In the genomic region with DNA sequence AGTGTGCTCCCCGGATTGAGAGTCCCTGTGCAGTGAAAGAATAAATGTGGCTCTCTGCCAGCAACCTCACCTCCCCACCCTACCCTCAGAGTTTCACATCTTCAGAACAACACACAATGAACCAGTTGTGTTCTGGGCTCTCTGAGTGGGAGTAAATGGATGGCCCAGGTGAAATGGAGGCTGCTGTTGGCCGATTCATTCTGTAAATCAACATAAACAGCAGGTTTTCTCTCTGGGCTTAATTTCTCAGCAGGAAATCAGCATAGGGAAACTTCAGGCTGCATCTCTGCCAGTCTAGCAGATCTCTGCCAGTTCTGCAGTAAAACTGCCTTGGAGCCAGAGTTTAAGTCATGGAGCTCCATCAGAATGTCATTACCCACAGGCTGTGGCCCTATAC, we compare ENCODE assay signal across 12 cellular contexts. TPM values are rescaled to one million over a fixed set of nuclear protein-coding genes. Genes with fewer than 3 reads are reported as not detected.
DNase-seq lines count a peak whose midpoint lies in the region; ATAC-seq and TF ChIP-seq lines count a peak whose summit lies in the region.
"Had no signal": no experiment of that assay in that cellular context is flagged by ENCODE, and none has a peak within 500 bp of the region (broad histone marks: within the 10 kb centered on the region; RNA-seq: fewer than 3 reads in every experiment).

No MANE protein-coding gene starts in this region.

- H3K27me3 ChIP-seq in HUES48 (ENCODE audit: control insufficient read depth, insufficient read depth, low read length) = no peaks in the 10 kb centered on the region
- no peaks in the 10 kb centered on the region for H3K27me3 ChIP-seq in right atrium auricular region
- no peaks in the 10 kb centered on the region for H3K27me3 ChIP-seq in SJCRH30
- H3K27me3 ChIP-seq in aorta (ENCODE audit: control insufficient read depth in 1 of 2, insufficient read depth in 2 of 2, low read length in 1 of 2) = no peaks in the 10 kb centered on the region
- H3K27me3 ChIP-seq: Peyer's patch had no signal

- H3K27me3 Mint-ChIP-seq in activated naive CD4-positive, alpha-beta T cell treated with anti-CD3 and anti-CD28 coated beads, Interleukin-2, amount 10 ng/mL, durations not matched to agents 7 days and 5 days = no peaks in the 10 kb centered on the region

- peak overlapping the region; percentile 21 for H3K4me3 Mint-ChIP-seq in activated naive CD4-positive, alpha-beta T cell treated with anti-CD3 and anti-CD28 coated beads, Interleukin-2, amount 10 ng/mL, durations not matched to agents 7 days and 5 days
- H3K4me3 Mint-ChIP-seq: HFFc6 had no signal

- TF ChIP-seq CTCF in mucosa of descending colon (IDR thresholded peaks at IDR 0.05) (no peak), right atrium auricular region (IDR thresholded peaks at IDR 0.05) (no peak)

- H3K9me3 Mint-ChIP-seq in activated naive CD4-positive, alpha-beta T cell treated with anti-CD3 and anti-CD28 coated beads, Interleukin-2, amount 10 ng/mL, durations not matched to agents 7 days and 5 days = no peaks in the 10 kb centered on the region
- H3K9me3 Mint-ChIP-seq: HFFc6 had no signal

- WGBS in aorta, 2 donors = 18 to 19% methylated on average over 2 of the region's 2 CpGs

- peak overlapping the region; percentile 94 for H3K27ac Mint-ChIP-seq in activated naive CD4-positive, alpha-beta T cell treated with anti-CD3 and anti-CD28 coated beads, Interleukin-2, amount 10 ng/mL, durations not matched to agents 7 days and 5 days
- H3K27ac Mint-ChIP-seq: HFFc6 had no signal

- H3K9ac ChIP-seq in HUES48 (ENCODE audit: low read depth, low read length) = no peak overlapping the region

- H3K4me1 ChIP-seq in HUES48 (ENCODE audit: control insufficient read depth, insufficient read depth, low read length) (peaks cover 38% of the 10 kb centered on the region), mucosa of descending colon (ENCODE audit: low read depth) (no peaks in the 10 kb centered on the region), right atrium auricular region (peaks cover 0 to 8% of the 10 kb centered on the region in 2 donors), SJCRH30 (peaks cover 24% of the 10 kb centered on the region), aorta (ENCODE audit: control insufficient read depth in 1 of 2, insufficient read depth in 2 of 2, low read length in 2 of 2) (no peaks in the 10 kb centered on the region)

- intact Hi-C loops in mucosa of descending colon (cut with DNase I, micrococcal nuclease) (no loop called here), aorta (cut with DNase I) (no loop called here)

- H3K36me3 ChIP-seq in HUES48 (ENCODE audit: control insufficient read depth, insufficient read depth, low read length) = peaks cover 47% of the 10 kb centered on the region
- no peaks in the 10 kb centered on the region for H3K36me3 ChIP-seq in mucosa of descending colon (ENCODE audit: low read depth)
- H3K36me3 ChIP-seq in right atrium auricular region = no peaks in the 10 kb centered on the region
- peaks cover 33% of the 10 kb centered on the region for H3K36me3 ChIP-seq in SJCRH30
- no peaks in the 10 kb centered on the region for H3K36me3 ChIP-seq in aorta (ENCODE audit: control insufficient read depth in 1 of 2, insufficient read depth in 2 of 2, low read length in 1 of 2)
- H3K36me3 ChIP-seq: Peyer's patch had no signal

- peaks cover 85% of the 10 kb centered on the region for H3K4me1 Mint-ChIP-seq in activated naive CD4-positive, alpha-beta T cell treated with anti-CD3 and anti-CD28 coated beads, Interleukin-2, amount 10 ng/mL, durations not matched to agents 7 days and 5 days

- DNase-seq in COLO829 (ENCODE audit: low spot score) (peak; percentile 35), mucosa of descending colon (no peak), right atrium auricular region (ENCODE audit: low spot score) (no peak), germinal center (ENCODE audit: low spot score) (no peak), SJCRH30 (no peak), aorta (no peak)
- DNase-seq in activated naive CD4-positive, alpha-beta T cell treated with anti-CD3 and anti-CD28 coated beads, Interleukin-2, amount 10 ng/mL, durations not matched to agents 7 days and 5 days = peak; percentile 50
- DNase-seq: activated effector memory CD4-positive, alpha-beta T cell treated with Interleukin-2 at 50 U/mL for 16 hours; HFFc6; NCI-H2171 treated with DMSO at 0.1 percent for 48 hours; Peyer's patch had no signal

- CTCF ChIA-PET in activated naive CD4-positive, alpha-beta T cell treated with anti-CD3 and anti-CD28 coated beads, Interleukin-2, amount 10 ng/mL, durations not matched to agents 7 days and 5 days (lab: Charles Lee) = interaction anchor here (0.6 to 2.2 kb wide), 6 partner anchors 16 to 114 kb away, joined by 3 to 11 read pairs (median 3); no protein-coding TSS in a partner anchor

- no peak overlapping the region for H3K4me3 ChIP-seq in HUES48 (ENCODE audit: low read depth, low read length)
- no peak overlapping the region for H3K4me3 ChIP-seq in mucosa of descending colon
- H3K4me3 ChIP-seq in right atrium auricular region = no peak overlapping the region
- H3K4me3 ChIP-seq in SJCRH30 = no peak overlapping the region
- no peak overlapping the region for H3K4me3 ChIP-seq in aorta (ENCODE audit: low read length in 2 of 2)
- H3K4me3 ChIP-seq: Peyer's patch had no signal

- peak overlapping the region; percentile 62 for H3K27ac ChIP-seq in HUES48 (ENCODE audit: low read depth, low read length)
- no peak overlapping the region for H3K27ac ChIP-seq in right atrium auricular region
- no peak overlapping the region for H3K27ac ChIP-seq in SJCRH30
- H3K27ac ChIP-seq in aorta (ENCODE audit: low read depth in 1 of 2, low read length in 2 of 2) = no peak overlapping the region

- no peaks in the 10 kb centered on the region for H3K9me3 ChIP-seq in HUES48 (ENCODE audit: control insufficient read depth, insufficient read depth, low read length)
- no peaks in the 10 kb centered on the region for H3K9me3 ChIP-seq in mucosa of descending colon
- H3K9me3 ChIP-seq in right atrium auricular region = no peaks in the 10 kb centered on the region
- no peaks in the 10 kb centered on the region for H3K9me3 ChIP-seq in SJCRH30 (replicated peaks)
- no peaks in the 10 kb centered on the region for H3K9me3 ChIP-seq in aorta (ENCODE audit: control insufficient read depth, low read length)
- H3K9me3 ChIP-seq: Peyer's patch had no signal

- ATAC-seq in mucosa of descending colon = peak; percentile 28
- no peak for ATAC-seq in aorta (ENCODE audit: low FRiP score)

- peaks cover 62% of the 10 kb centered on the region for H3K36me3 Mint-ChIP-seq in activated naive CD4-positive, alpha-beta T cell treated with anti-CD3 and anti-CD28 coated beads, Interleukin-2, amount 10 ng/mL, durations not matched to agents 7 days and 5 days

RNA-seq across cellular contexts. Expression of gene FURIN, which starts 54.6 kb away (rescaled TPM):
- total RNA-seq in mucosa of descending colon (10 to 100 TPM; 65.9 to 83.4 (median 67.4) TPM), right atrium auricular region (10 to 100 TPM; 57.1 to 82.8 TPM), aorta (10 to 100 TPM; 62.3 to 65.8 TPM)
- 12.0 and 12.6 TPM in 2 replicates for total RNA-seq in SJCRH30 (2014; rRNA removed; shearing (Covaris generic))
- 10 to 100 TPM; 20.9 to 26.0 TPM for polyA plus RNA-seq in aorta

Comparison
In these comparisons a context has a peak if more than half of its experiments do, and no peak if none do; other contexts are left out.
1. DNase-seq: peak in COLO829 (single experiment) and activated naive CD4-positive, alpha-beta T cell treated with anti-CD3 and anti-CD28 coated beads, Interleukin-2, amount 10 ng/mL, durations not matched to agents 7 days and 5 days (single experiment); none in mucosa of descending colon (0 of 3), right atrium auricular region (single experiment), germinal center (single experiment), SJCRH30 (0 of 2) and aorta (0 of 2).